Comparison of ENCODE assay signal across 18 cellular contexts in genomic region chr7:159231017-159231416, GRCh38.
DNase-seq lines count a peak whose midpoint lies in the region; ATAC-seq and TF ChIP-seq lines count a peak whose summit lies in the region.
"Had no signal": no experiment of that assay in that cellular context is flagged by ENCODE, and none has a peak within 500 bp of the region (broad histone marks: within the 10 kb centered on the region; RNA-seq: fewer than 3 reads in every experiment).

No MANE protein-coding gene starts in this region.

- POLR2A ChIA-PET in WTC11 (lab: Charles Lee): no interaction called here
- POLR2A ChIA-PET in CD8-positive, alpha-beta T cell (lab: Charles Lee): no interaction called here

- no peaks in the 10 kb centered on the region for H3K9me3 Mint-ChIP-seq in activated CD4-positive, alpha-beta T cell treated with anti-CD3 and anti-CD28 coated beads, Interleukin-2, amount 10 ng/mL, durations not matched to agents 24 days and 14 days
- no peaks in the 10 kb centered on the region; the same call in 1 of the 2 replicates for H3K9me3 Mint-ChIP-seq in WTC11
- no peaks in the 10 kb centered on the region for H3K9me3 Mint-ChIP-seq in CD8-positive, alpha-beta T cell
- H3K9me3 Mint-ChIP-seq: CD4-positive, CD25-positive, alpha-beta regulatory T cell had no signal

- TF ChIP-seq CTCF in WTC11 (IDR thresholded peaks at IDR 0.05): no peak
- no peak for TF ChIP-seq CTCF in testis (IDR thresholded peaks at IDR 0.05)
- no peak for TF ChIP-seq CTCF in CD8-positive, alpha-beta T cell (IDR thresholded peaks at IDR 0.05)

- no peaks in the 10 kb centered on the region for H3K4me1 ChIP-seq in testis
- H3K4me1 ChIP-seq in CD8-positive, alpha-beta T cell (ENCODE audit: insufficient read depth, low read length): no peaks in the 10 kb centered on the region
- H3K4me1 ChIP-seq: BE2C, Caco-2 had no signal

- peak; percentile 44 for DNase-seq in activated CD4-positive, alpha-beta T cell treated with anti-CD3 and anti-CD28 coated beads, Interleukin-2, amount 10 ng/mL, durations not matched to agents 24 days and 14 days
- DNase-seq in activated CD4-positive, alpha-beta T cell treated with anti-CD3 and anti-CD28 coated beads for 4 hours: no peak
- DNase-seq in NCI-H146 (lab: John Stamatoyannopoulos, UW): peak; percentile 46
- peak; percentile 16 for DNase-seq in WTC11 (ENCODE audit: low spot score)
- DNase-seq in testis: no peak
- no peak for DNase-seq in CD8-positive, alpha-beta T cell
- DNase-seq: ACHN; BE2C; C1 segment of cervical spinal cord; Caco-2; CD4-positive, CD25-positive, alpha-beta regulatory T cell; DMS79 treated with DMSO at 0.1 percent for 48 hours; GF-D8; HFFc6 had no signal

- H3K27ac Mint-ChIP-seq in activated CD4-positive, alpha-beta T cell treated with anti-CD3 and anti-CD28 coated beads, Interleukin-2, amount 10 ng/mL, durations not matched to agents 24 days and 14 days: no peak overlapping the region
- H3K27ac Mint-ChIP-seq in WTC11: no peak overlapping the region
- H3K27ac Mint-ChIP-seq in CD8-positive, alpha-beta T cell: no peak overlapping the region
- H3K27ac Mint-ChIP-seq: CD4-positive, CD25-positive, alpha-beta regulatory T cell; GM23338; HFFc6; IgD-negative memory B cell had no signal

- no peaks in the 10 kb centered on the region for H3K36me3 ChIP-seq in testis (ENCODE audit: low read depth, missing control alignments)
- H3K36me3 ChIP-seq in CD8-positive, alpha-beta T cell (ENCODE audit: insufficient read depth, low read length): no peaks in the 10 kb centered on the region
- H3K36me3 ChIP-seq: BE2C had no signal

- H3K4me1 Mint-ChIP-seq in activated CD4-positive, alpha-beta T cell treated with anti-CD3 and anti-CD28 coated beads, Interleukin-2, amount 10 ng/mL, durations not matched to agents 24 days and 14 days: no peaks in the 10 kb centered on the region
- 0 out of 2 replicates have a peak, but pooled peaks cover 4% of the 10 kb centered on the region for H3K4me1 Mint-ChIP-seq in WTC11
- no peaks in the 10 kb centered on the region for H3K4me1 Mint-ChIP-seq in CD8-positive, alpha-beta T cell (ENCODE audit: low read depth)
- H3K4me1 Mint-ChIP-seq: GM23338 had no signal

- peaks cover 2% of the 10 kb centered on the region for H3K27me3 Mint-ChIP-seq in activated CD4-positive, alpha-beta T cell treated with anti-CD3 and anti-CD28 coated beads, Interleukin-2, amount 10 ng/mL, durations not matched to agents 24 days and 14 days
- no peaks in the 10 kb centered on the region for H3K27me3 Mint-ChIP-seq in WTC11 (ENCODE audit: low read depth)
- peaks cover 3% of the 10 kb centered on the region for H3K27me3 Mint-ChIP-seq in CD8-positive, alpha-beta T cell (ENCODE audit: low read depth)
- H3K27me3 Mint-ChIP-seq: CD4-positive, CD25-positive, alpha-beta regulatory T cell had no signal

- H3K4me3 Mint-ChIP-seq in activated CD4-positive, alpha-beta T cell treated with anti-CD3 and anti-CD28 coated beads, Interleukin-2, amount 10 ng/mL, durations not matched to agents 24 days and 14 days: no peak overlapping the region
- H3K4me3 Mint-ChIP-seq in WTC11: no peak overlapping the region
- H3K4me3 Mint-ChIP-seq in CD8-positive, alpha-beta T cell: no peak overlapping the region
- H3K4me3 Mint-ChIP-seq: CD4-positive, CD25-positive, alpha-beta regulatory T cell; GM23338; HFFc6; IgD-negative memory B cell had no signal

- no peaks in the 10 kb centered on the region for H3K9me3 ChIP-seq in testis
- no peaks in the 10 kb centered on the region for H3K9me3 ChIP-seq in CD8-positive, alpha-beta T cell (ENCODE audit: low read length)
- H3K9me3 ChIP-seq: BE2C, Caco-2 had no signal

- intact Hi-C loops in activated CD4-positive, alpha-beta T cell treated with anti-CD3 and anti-CD28 coated beads, Interleukin-2, amount 10 ng/mL, durations not matched to agents 24 days and 14 days (cut with micrococcal nuclease): no loop called here
- intact Hi-C loops in testis (cut with DNase I; ENCODE audit: low total_unique reads): no loop called here
- intact Hi-C loops in CD8-positive, alpha-beta T cell (cut with DNase I, micrococcal nuclease): no loop called here

- no peaks in the 10 kb centered on the region for H3K27me3 ChIP-seq in testis
- H3K27me3 ChIP-seq in CD8-positive, alpha-beta T cell (ENCODE audit: insufficient read depth, low read length): no peaks in the 10 kb centered on the region
- H3K27me3 ChIP-seq: BE2C had no signal

- CTCF ChIA-PET in WTC11 (lab: Charles Lee): no interaction called here
- CTCF ChIA-PET in CD8-positive, alpha-beta T cell (lab: Charles Lee): no interaction called here

- peak; percentile 38 for ATAC-seq in WTC11
- ATAC-seq in HG02840 (IDR thresholded peaks at IDR 0.05; ENCODE audit: low FRiP score, unreplicated experiment): no peak
- ATAC-seq in CD8-positive, alpha-beta T cell: no peak
- ATAC-seq: GM23338, HCT116 had no signal

- no peak overlapping the region for H3K27ac ChIP-seq in testis
- H3K27ac ChIP-seq in CD8-positive, alpha-beta T cell (ENCODE audit: low read depth, low read length): no peak overlapping the region

- H3K36me3 Mint-ChIP-seq in activated CD4-positive, alpha-beta T cell treated with anti-CD3 and anti-CD28 coated beads, Interleukin-2, amount 10 ng/mL, durations not matched to agents 24 days and 14 days (ENCODE audit: low read depth): no peaks in the 10 kb centered on the region
- no peaks in the 10 kb centered on the region for H3K36me3 Mint-ChIP-seq in WTC11
- no peaks in the 10 kb centered on the region for H3K36me3 Mint-ChIP-seq in CD8-positive, alpha-beta T cell
- H3K36me3 Mint-ChIP-seq: CD4-positive, CD25-positive, alpha-beta regulatory T cell; IgD-negative memory B cell had no signal

- peak overlapping the region; percentile 37 to 45 for H3K4me3 ChIP-seq in testis
- no peak overlapping the region for H3K4me3 ChIP-seq in CD8-positive, alpha-beta T cell (ENCODE audit: low read depth, low read length)
- H3K4me3 ChIP-seq: GM23338 had no signal

- WGBS in testis, 2 donors: 71 to 74% methylated on average over 19 to 32 of the region's 33 CpGs

- no peak for TF ChIP-seq POLR2A in testis (IDR thresholded peaks at IDR 0.05)

TF ChIP-seq in WTC11, 78 proteins besides CTCF, POLR2A, EP300 and RAD21 (continues in another document):
- TF ChIP-seq ZNF512 (CRISPR knock-in tag; IDR thresholded peaks at IDR 0.05; ENCODE audit: borderline replicate concordance) (no peak), SMAD3 (CRISPR knock-in tag; IDR thresholded peaks at IDR 0.05; ENCODE audit: borderline replicate concordance) (no peak), CREM (CRISPR knock-in tag; IDR thresholded peaks at IDR 0.05) (no peak), MLX (CRISPR knock-in tag; IDR thresholded peaks at IDR 0.05) (no peak), ZNF416 (CRISPR knock-in tag; IDR thresholded peaks at IDR 0.05) (no peak), ZMAT4 (CRISPR knock-in tag; IDR thresholded peaks at IDR 0.05) (no peak), JAZF1 (CRISPR knock-in tag; IDR thresholded peaks at IDR 0.05) (no peak), RELA (CRISPR knock-in tag; IDR thresholded peaks at IDR 0.05; ENCODE audit: borderline replicate concordance) (no peak), TP53 (CRISPR knock-in tag; IDR thresholded peaks at IDR 0.05) (no peak), NR3C1 (CRISPR knock-in tag; conservative IDR thresholded peaks at IDR 0.05; ENCODE audit: low read depth) (no peak), E2F5 (CRISPR knock-in tag; IDR thresholded peaks at IDR 0.05) (no peak)

Comparison
In these comparisons a context has a peak if more than half of its experiments do, and no peak if none do; other contexts are left out.
1. DNase-seq: peak in activated CD4-positive, alpha-beta T cell treated with anti-CD3 and anti-CD28 coated beads, Interleukin-2, amount 10 ng/mL, durations not matched to agents 24 days and 14 days (single experiment), NCI-H146 (single experiment) and WTC11 (single experiment); none in activated CD4-positive, alpha-beta T cell treated with anti-CD3 and anti-CD28 coated beads for 4 hours (0 of 2), testis (single experiment) and CD8-positive, alpha-beta T cell (0 of 7).